Comparison of ENCODE assay signal across 14 cellular contexts in the genomic region with DNA sequence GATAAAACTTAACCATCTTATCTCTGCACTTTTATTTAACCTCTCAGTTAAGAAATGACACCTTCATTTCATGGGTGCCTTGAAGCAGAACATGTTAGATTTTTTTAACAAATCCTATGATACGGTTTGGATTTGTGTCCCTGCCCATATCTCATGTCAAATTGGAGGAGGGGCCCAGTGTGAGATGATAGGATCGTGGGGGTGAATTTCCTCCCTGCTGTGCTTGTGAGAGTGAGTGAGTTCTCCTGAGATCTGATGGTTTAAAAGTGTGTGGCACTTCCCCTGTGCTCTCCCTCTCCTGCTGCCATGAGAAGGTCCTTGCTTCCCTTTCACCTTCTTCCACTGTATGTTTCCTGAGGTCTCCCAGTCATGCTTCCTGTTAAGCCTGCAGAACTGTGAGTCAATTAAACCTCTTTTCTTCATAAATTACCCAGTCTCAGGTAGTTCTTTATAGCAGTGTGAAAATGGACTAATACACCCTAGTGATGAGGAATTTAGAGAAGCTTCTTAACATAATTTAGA.
"Had no signal": no experiment of that assay in that cellular context is flagged by ENCODE, and none has a peak within 500 bp of the region (broad histone marks: within the 10 kb centered on the region; RNA-seq: fewer than 3 reads in every experiment).

No MANE protein-coding gene starts in this region.

- H3K9ac ChIP-seq: neural progenitor cell had no signal

- H3K4me1 Mint-ChIP-seq: activated naive CD4-positive, alpha-beta T cell treated with anti-CD3 and anti-CD28 coated beads, Interleukin-2, amount 10 ng/mL, durations not matched to agents 7 days and 5 days; T-cell had no signal

- H3K27ac ChIP-seq: heart left ventricle, left ventricle myocardium inferior, neural progenitor cell had no signal

- H3K9me3 ChIP-seq: heart left ventricle, left ventricle myocardium inferior, pancreas had no signal

- H3K27ac Mint-ChIP-seq: activated naive CD4-positive, alpha-beta T cell treated with anti-CD3 and anti-CD28 coated beads, Interleukin-2, amount 10 ng/mL, durations not matched to agents 7 days and 5 days; activated T-helper 2 cell treated with anti-CD3 and anti-CD28 coated beads, Interferon-gamma antibody, Interleukin-2, Interleukin-4, amounts not matched to agents 10 μg/mL and 5 μg/mL and 100 μg/mL, durations not matched to agents 14 hours and 24 hours and 36 hours; neural progenitor cell; stimulated activated naive CD8-positive, alpha-beta T cell treated with anti-CD3 and anti-CD28 coated beads, Interleukin-15, Interleukin-2, amounts not matched to agents 100 ng/mL and 50 ng/mL, for 24 hours; T-cell had no signal

- H3K4me1 ChIP-seq: heart left ventricle, left ventricle myocardium inferior had no signal

- H3K27me3 ChIP-seq: heart left ventricle, neural progenitor cell, pancreas had no signal

- H3K36me3 Mint-ChIP-seq: activated naive CD4-positive, alpha-beta T cell treated with anti-CD3 and anti-CD28 coated beads, Interleukin-2, amount 10 ng/mL, durations not matched to agents 7 days and 5 days; T-cell had no signal

- H3K4me3 Mint-ChIP-seq: activated naive CD4-positive, alpha-beta T cell treated with anti-CD3 and anti-CD28 coated beads, Interleukin-2, amount 10 ng/mL, durations not matched to agents 7 days and 5 days; neural progenitor cell; stimulated activated naive CD8-positive, alpha-beta T cell treated with anti-CD3 and anti-CD28 coated beads, Interleukin-15, Interleukin-2, amounts not matched to agents 100 ng/mL and 50 ng/mL, for 24 hours; T-cell had no signal

- H3K9me3 Mint-ChIP-seq: activated naive CD4-positive, alpha-beta T cell treated with anti-CD3 and anti-CD28 coated beads, Interleukin-2, amount 10 ng/mL, durations not matched to agents 7 days and 5 days; activated T-helper 2 cell treated with anti-CD3 and anti-CD28 coated beads, Interferon-gamma antibody, Interleukin-2, Interleukin-4, amounts not matched to agents 10 μg/mL and 5 μg/mL and 100 μg/mL, durations not matched to agents 14 hours and 24 hours and 36 hours; stimulated activated naive CD8-positive, alpha-beta T cell treated with anti-CD3 and anti-CD28 coated beads, Interleukin-15, Interleukin-2, amounts not matched to agents 100 ng/mL and 50 ng/mL, for 24 hours; T-cell had no signal

- H3K27me3 Mint-ChIP-seq: activated naive CD4-positive, alpha-beta T cell treated with anti-CD3 and anti-CD28 coated beads, Interleukin-2, amount 10 ng/mL, durations not matched to agents 7 days and 5 days had no signal

- H2AFZ ChIP-seq: neural progenitor cell had no signal

- DNase-seq: activated CD4-positive, alpha-beta T cell treated with anti-CD3 and anti-CD28 coated beads for 48 hours; activated naive CD4-positive, alpha-beta T cell treated with anti-CD3 and anti-CD28 coated beads, Interleukin-2, amount 10 ng/mL, durations not matched to agents 7 days and 5 days; central memory CD4-positive, alpha-beta T cell; foreskin melanocyte; heart left ventricle; left ventricle myocardium inferior; pancreas; stimulated activated CD4-positive, alpha-beta T cell treated with anti-CD3 and anti-CD28 coated beads, Interleukin-4, amount 100 ng/mL, for 1 hour; stimulated activated CD8-positive, alpha-beta memory T cell treated with anti-CD3 and anti-CD28 coated beads, Interleukin-4, amount 100 ng/mL, for 48 hours; T-cell; T1000 had no signal

- H3K4me2 ChIP-seq: neural progenitor cell had no signal

- H3K4me3 ChIP-seq: heart left ventricle, left ventricle myocardium inferior, neural progenitor cell, pancreas had no signal

- H3K36me3 ChIP-seq: heart left ventricle, left ventricle myocardium inferior, pancreas had no signal
